1 cellular context compared by ENCODE assay signal in the genomic region with DNA sequence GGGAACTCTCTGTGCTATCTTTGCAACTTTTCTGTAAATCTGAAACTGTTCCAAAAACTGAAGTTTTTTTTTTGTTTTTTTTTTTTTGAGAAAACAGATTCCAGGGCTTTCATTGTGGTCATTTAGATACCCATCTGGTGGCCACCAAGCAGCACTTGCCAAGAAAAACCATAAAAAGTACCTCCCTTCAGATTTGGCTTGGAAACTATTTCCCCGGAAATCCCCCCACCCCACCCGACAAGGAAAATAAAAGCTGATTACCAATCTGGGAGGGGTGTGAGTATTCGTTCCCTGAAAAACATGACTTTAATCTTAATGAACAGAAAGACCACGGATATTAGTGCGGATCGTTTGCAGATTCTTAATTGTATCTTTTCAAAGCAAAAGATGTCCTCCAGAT.
TF ChIP-seq lines count a peak whose summit lies in the region.

No MANE protein-coding gene starts in this region.

TF ChIP-seq in HepG2, 621 proteins besides CTCF, POLR2A, EP300 and RAD21:
- TF ChIP-seq, protein P1, sequence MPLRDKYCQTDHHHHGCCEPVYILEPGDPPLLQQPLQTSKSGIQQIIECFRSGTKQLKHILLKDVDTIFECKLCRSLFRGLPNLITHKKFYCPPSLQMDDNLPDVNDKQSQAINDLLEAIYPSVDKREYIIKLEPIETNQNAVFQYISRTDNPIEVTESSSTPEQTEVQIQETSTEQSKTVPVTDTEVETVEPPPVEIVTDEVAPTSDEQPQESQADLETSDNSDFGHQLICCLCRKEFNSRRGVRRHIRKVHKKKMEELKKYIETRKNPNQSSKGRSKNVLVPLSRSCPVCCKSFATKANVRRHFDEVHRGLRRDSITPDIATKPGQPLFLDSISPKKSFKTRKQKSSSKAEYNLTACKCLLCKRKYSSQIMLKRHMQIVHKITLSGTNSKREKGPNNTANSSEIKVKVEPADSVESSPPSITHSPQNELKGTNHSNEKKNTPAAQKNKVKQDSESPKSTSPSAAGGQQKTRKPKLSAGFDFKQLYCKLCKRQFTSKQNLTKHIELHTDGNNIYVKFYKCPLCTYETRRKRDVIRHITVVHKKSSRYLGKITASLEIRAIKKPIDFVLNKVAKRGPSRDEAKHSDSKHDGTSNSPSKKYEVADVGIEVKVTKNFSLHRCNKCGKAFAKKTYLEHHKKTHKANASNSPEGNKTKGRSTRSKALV (CRISPR knock-in tag; IDR thresholded peaks at IDR 0.05), result 0 out of 2 replicates have a peak, but pooled peaks have one; percentile 1
- TF ChIP-seq HNRNPK (IDR thresholded peaks at IDR 0.05; ENCODE audit: low read depth, low read length, poor library complexity, severe bottlenecking), result no peak
